Comparison of ENCODE assay signal across 8 cellular contexts in genomic region chr12:28190321-28191017, GRCh38. TPM values are rescaled to one million over a fixed set of nuclear protein-coding genes. Genes with fewer than 3 reads are reported as not detected.
DNase-seq lines count a peak whose midpoint lies in the region; ATAC-seq lines count a peak whose summit lies in the region.

A gene with protein sequence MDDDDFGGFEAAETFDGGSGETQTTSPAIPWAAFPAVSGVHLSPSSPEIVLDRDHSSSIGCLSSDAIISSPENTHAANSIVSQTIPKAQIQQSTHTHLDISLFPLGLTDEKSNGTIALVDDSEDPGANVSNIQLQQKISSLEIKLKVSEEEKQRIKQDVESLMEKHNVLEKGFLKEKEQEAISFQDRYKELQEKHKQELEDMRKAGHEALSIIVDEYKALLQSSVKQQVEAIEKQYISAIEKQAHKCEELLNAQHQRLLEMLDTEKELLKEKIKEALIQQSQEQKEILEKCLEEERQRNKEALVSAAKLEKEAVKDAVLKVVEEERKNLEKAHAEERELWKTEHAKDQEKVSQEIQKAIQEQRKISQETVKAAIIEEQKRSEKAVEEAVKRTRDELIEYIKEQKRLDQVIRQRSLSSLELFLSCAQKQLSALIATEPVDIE (plus strand): TSS chr12:28190456. CDS start chr12:28257216, 66,760 bp downstream.

- H2BK12ac ChIP-seq in mesenchymal stem cell (ENCODE audit: low read length in 2 of 2): peak within 1 kb of the TSS in 1 of 2 experiments; percentile 57

- CTCF ChIA-PET in activated CD8-positive, alpha-beta memory T cell treated with anti-CD3 and anti-CD28 coated beads for 36 hours (lab: Charles Lee): interaction anchor here (1.4 kb wide), 1 partner anchor 62 kb away, joined by 4 read pairs; no protein-coding TSS in a partner anchor

- H3K4me1 Mint-ChIP-seq in CD4-positive, CD25-positive, alpha-beta regulatory T cell: peaks cover 30 to 68% (median 51%) of the 10 kb centered on the region in 4 donors

- peaks cover 12% of the 10 kb centered on the region for H3K79me1 ChIP-seq in mesenchymal stem cell (replicated peaks; ENCODE audit: low read length, poor library complexity, severe bottlenecking)

- peak within 1 kb of the TSS; percentile 54 for H2BK5ac ChIP-seq in mesenchymal stem cell (ENCODE audit: low read depth, low read length, poor library complexity, severe bottlenecking)

- peak within 1 kb of the TSS; percentile 92 to 98 (median 96) for H3K4me3 Mint-ChIP-seq in CD4-positive, CD25-positive, alpha-beta regulatory T cell

- peak within 1 kb of the TSS; percentile 92 for H2AFZ ChIP-seq in mesenchymal stem cell (ENCODE audit: low read depth, low read length)

- H2BK120ac ChIP-seq in mesenchymal stem cell (ENCODE audit: low read depth, low read length): peak within 1 kb of the TSS; percentile 37

- POLR2A ChIA-PET in activated CD8-positive, alpha-beta memory T cell treated with anti-CD3 and anti-CD28 coated beads for 36 hours (lab: Charles Lee): interaction anchor here (0.6 to 2.1 kb wide), 5 partner anchors 32 to 1131 kb away, joined by 3 to 8 read pairs (median 5); no protein-coding TSS in a partner anchor

- peak within 1 kb of the TSS in 1 of 2 experiments; percentile 46 for H3K23ac ChIP-seq in mesenchymal stem cell (ENCODE audit: low read length in 2 of 2)

- H3K4me3 ChIP-seq in CD4-positive, CD25-positive, alpha-beta regulatory T cell (ENCODE audit: low read depth, low read length): peak within 1 kb of the TSS; percentile 97
- peak within 1 kb of the TSS; percentile 69 for H3K4me3 ChIP-seq in effector memory CD4-positive, alpha-beta T cell (ENCODE audit: insufficient read depth, low read depth, low read length, poor library complexity, severe bottlenecking)
- peak within 1 kb of the TSS; percentile 79 to 94 for H3K4me3 ChIP-seq in mesenchymal stem cell (ENCODE audit: insufficient read depth in 1 of 2, low read depth in 1 of 2, low read length in 2 of 2)

- H4K91ac ChIP-seq in mesenchymal stem cell (ENCODE audit: low read length): peak within 1 kb of the TSS; percentile 99

- H3K27me3 ChIP-seq in CD4-positive, CD25-positive, alpha-beta regulatory T cell (ENCODE audit: control insufficient read depth, insufficient read depth, low read length): no peaks in the 10 kb centered on the region
- no peaks in the 10 kb centered on the region for H3K27me3 ChIP-seq in effector memory CD4-positive, alpha-beta T cell (replicated peaks; ENCODE audit: control insufficient read depth, insufficient read depth, low read length, poor library complexity, severe bottlenecking)
- H3K27me3 ChIP-seq in mesenchymal stem cell (ENCODE audit: control insufficient read depth in 1 of 2, insufficient read depth in 1 of 2, low read length in 2 of 2): no peaks in the 10 kb centered on the region

- WGBS in mesenchymal stem cell: under 1% methylated on average over 71 of the region's 72 CpGs

- peaks cover 0 to 1% (median 0%) of the 10 kb centered on the region in 7 donors for H3K9me3 Mint-ChIP-seq in CD4-positive, CD25-positive, alpha-beta regulatory T cell

- peak within 1 kb of the TSS; percentile 98 for H4K8ac ChIP-seq in mesenchymal stem cell (ENCODE audit: low read length)

- peak within 1 kb of the TSS in 1 of 2 experiments; percentile 50 for H3K14ac ChIP-seq in mesenchymal stem cell (ENCODE audit: low read length in 2 of 2)

- peaks cover 26% of the 10 kb centered on the region for H3K36me3 Mint-ChIP-seq in CD4-positive, CD25-positive, alpha-beta regulatory T cell

- peak within 1 kb of the TSS; percentile 93 for H3K9ac ChIP-seq in mesenchymal stem cell (ENCODE audit: low read length)

- peak within 1 kb of the TSS; percentile 83 for H2BK15ac ChIP-seq in mesenchymal stem cell (ENCODE audit: low read depth, poor library complexity, severe bottlenecking)

- H3K27me3 Mint-ChIP-seq in CD4-positive, CD25-positive, alpha-beta regulatory T cell: no peaks in the 10 kb centered on the region

- peak; percentile 90 to 94 (median 92) for DNase-seq in CD4-positive, CD25-positive, alpha-beta regulatory T cell
- DNase-seq in NK-92 treated with Interleukin-12 subunit alpha and Interleukin-12 subunit beta, amount 100 ng/mL, for 24 hours (lab: John Stamatoyannopoulos, UW): peak; percentile 81
- peak; percentile 89 to 93 (median 90) for DNase-seq in effector memory CD4-positive, alpha-beta T cell
- DNase-seq in mesenchymal stem cell: peak; percentile 88
- DNase-seq in stimulated activated CD8-positive, alpha-beta memory T cell treated with anti-CD3 and anti-CD28 coated beads, Interleukin-15, amount 100 ng/mL, for 1 hour (ENCODE audit: low read depth): peak; percentile 78

- H3K4me2 ChIP-seq in mesenchymal stem cell (ENCODE audit: low read length, poor library complexity, severe bottlenecking): peak within 1 kb of the TSS; percentile 33

- peak within 1 kb of the TSS; percentile 95 to 99 for H3K18ac ChIP-seq in mesenchymal stem cell (ENCODE audit: low read depth in 1 of 2, low read length in 2 of 2)

- H2AK5ac ChIP-seq in mesenchymal stem cell (ENCODE audit: low read length, severe bottlenecking): no peak within 1 kb of the TSS

- H3K27ac Mint-ChIP-seq in CD4-positive, CD25-positive, alpha-beta regulatory T cell: peak within 1 kb of the TSS; percentile 99

- peaks cover 24% of the 10 kb centered on the region for H3K4me1 ChIP-seq in CD4-positive, CD25-positive, alpha-beta regulatory T cell (ENCODE audit: control insufficient read depth, insufficient read depth, low read length, poor library complexity, severe bottlenecking)
- H3K4me1 ChIP-seq in effector memory CD4-positive, alpha-beta T cell (ENCODE audit: control insufficient read depth, insufficient read depth, low read length, poor library complexity, severe bottlenecking): peaks cover 9% of the 10 kb centered on the region
- H3K4me1 ChIP-seq in mesenchymal stem cell (ENCODE audit: control insufficient read depth, insufficient read depth, low read depth, low read length): peaks cover 5% of the 10 kb centered on the region

- H3K27ac ChIP-seq in CD4-positive, CD25-positive, alpha-beta regulatory T cell (ENCODE audit: insufficient read depth, low read length, poor library complexity, severe bottlenecking): peak within 1 kb of the TSS; percentile 99
- H3K27ac ChIP-seq in effector memory CD4-positive, alpha-beta T cell (ENCODE audit: insufficient read depth, low read length, poor library complexity, severe bottlenecking): peak within 1 kb of the TSS; percentile 96
- H3K27ac ChIP-seq in mesenchymal stem cell (ENCODE audit: low read length, poor library complexity, severe bottlenecking): peak within 1 kb of the TSS; percentile 72

- H3K4ac ChIP-seq in mesenchymal stem cell (ENCODE audit: low read depth in 1 of 2, low read length in 2 of 2): peak within 1 kb of the TSS; percentile 93 to 98

- no peaks in the 10 kb centered on the region for H3K36me3 ChIP-seq in CD4-positive, CD25-positive, alpha-beta regulatory T cell (ENCODE audit: control insufficient read depth, insufficient read depth, low read length)
- no peaks in the 10 kb centered on the region for H3K36me3 ChIP-seq in effector memory CD4-positive, alpha-beta T cell (ENCODE audit: control insufficient read depth, insufficient read depth, low read length)
- no peaks in the 10 kb centered on the region for H3K36me3 ChIP-seq in mesenchymal stem cell (ENCODE audit: control insufficient read depth in 1 of 2, insufficient read depth in 2 of 2, low read depth in 1 of 2, low read length in 2 of 2)

- H3K9me3 ChIP-seq in CD4-positive, CD25-positive, alpha-beta regulatory T cell (ENCODE audit: control insufficient read depth in 2 of 2, low read length in 2 of 2): no peaks in the 10 kb centered on the region
- no peaks in the 10 kb centered on the region for H3K9me3 ChIP-seq in effector memory CD4-positive, alpha-beta T cell (ENCODE audit: control insufficient read depth, low read length)
- H3K9me3 ChIP-seq in mesenchymal stem cell (ENCODE audit: control insufficient read depth, low read length): peaks cover 20% of the 10 kb centered on the region

- peak; percentile 82 to 84 for ATAC-seq in CD4-positive, CD25-positive, alpha-beta regulatory T cell (ENCODE audit: low read depth in 2 of 2)
- ATAC-seq in GM19452 (IDR thresholded peaks at IDR 0.05; ENCODE audit: unreplicated experiment) (peak; percentile 92), HG03575 (IDR thresholded peaks at IDR 0.05; ENCODE audit: extremely low read depth, insufficient number of reproducible peaks, low FRiP score, unreplicated experiment) (peak; percentile 56)

RNA-seq across cellular contexts. Expression of the gene that starts here (rescaled TPM):
- total RNA-seq in CD4-positive, CD25-positive, alpha-beta regulatory T cell: 62.1 TPM
- 10 to 100 TPM; 59.4 to 74.0 (median 66.6) TPM for polyA plus RNA-seq in CD4-positive, CD25-positive, alpha-beta regulatory T cell
- total RNA-seq in activated CD8-positive, alpha-beta memory T cell treated with anti-CD3 and anti-CD28 coated beads for 36 hours: 10 to 100 TPM; 19.0 to 22.1 TPM
- polyA plus RNA-seq in mesenchymal stem cell (2013, experiment 1 of 2): 29.7 TPM
- polyA plus RNA-seq in mesenchymal stem cell (2013, experiment 2 of 2): 36.9 TPM

Comparison
In these comparisons a context has a peak if more than half of its experiments do, and no peak if none do; other contexts are left out.
1. Peak in every context shown above with its lines: DNase-seq, ATAC-seq, H3K4me3 ChIP-seq and H3K27ac ChIP-seq.